15 cellular contexts compared by ENCODE assay signal in the genomic region with DNA sequence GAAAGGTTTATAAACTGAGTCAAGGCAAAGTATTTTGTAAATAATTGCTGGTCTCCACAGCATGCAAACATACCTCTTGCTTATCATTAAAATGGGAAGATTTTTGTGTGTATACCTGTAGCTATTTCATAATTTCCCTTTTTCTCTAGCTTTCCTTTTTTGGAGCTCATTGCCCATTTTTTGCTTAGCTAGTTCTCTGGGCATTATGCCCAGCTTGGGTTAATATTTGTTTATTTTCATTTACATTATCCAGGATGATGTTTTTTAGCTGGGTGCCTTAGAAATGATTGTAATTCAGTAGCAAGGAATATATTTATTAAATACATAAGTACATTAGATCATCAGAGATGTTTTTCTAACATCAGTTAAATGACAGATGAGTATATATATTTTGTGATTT.
DNase-seq lines count a peak whose midpoint lies in the region; ATAC-seq and TF ChIP-seq lines count a peak whose summit lies in the region.
"Had no signal": no experiment of that assay in that cellular context is flagged by ENCODE, and none has a peak within 500 bp of the region (broad histone marks: within the 10 kb centered on the region; RNA-seq: fewer than 3 reads in every experiment).

No MANE protein-coding gene starts in this region.

- no peaks in the 10 kb centered on the region for H3K79me2 ChIP-seq in SU-DHL-6 (ENCODE audit: insufficient read depth, low read length)

- H3K9me2 ChIP-seq in SU-DHL-6 (replicated peaks; ENCODE audit: insufficient read depth, low read length), result no peaks in the 10 kb centered on the region

- peak overlapping the region; percentile 22 for H3K4me2 ChIP-seq in SU-DHL-6 (ENCODE audit: low read depth, low read length, poor library complexity, severe bottlenecking)

- H3K36me3 ChIP-seq in SU-DHL-6 (ENCODE audit: low read length) (0 out of 2 replicates have a peak, but pooled peaks cover 3% of the 10 kb centered on the region), tibial artery (no peaks in the 10 kb centered on the region), gastrocnemius medialis (no peaks in the 10 kb centered on the region)
- H3K36me3 ChIP-seq: SJSA1 had no signal

- H2AFZ ChIP-seq in SU-DHL-6 (ENCODE audit: low read depth, low read length, severe bottlenecking), result peak overlapping the region; percentile 90

- H3F3A ChIP-seq in SU-DHL-6 (ENCODE audit: insufficient read depth), result no peaks in the 10 kb centered on the region

- intact Hi-C loops in tibial artery (cut with DNase I; ENCODE audit: low total_unique reads), result no loop called here
- intact Hi-C loops in gastrocnemius medialis (cut with DNase I; ENCODE audit: low total_unique reads), result no loop called here

- TF ChIP-seq CTCF in SU-DHL-6 (IDR thresholded peaks at IDR 0.05; ENCODE audit: insufficient read depth, low read length, poor library complexity, severe bottlenecking) (no peak), tibial artery (IDR thresholded peaks at IDR 0.05) (no peak), gastrocnemius medialis (IDR thresholded peaks at IDR 0.05 in 4 of 5, conservative IDR thresholded peaks at IDR 0.05 in 1 of 5) (no peak)

- H3K4me1 ChIP-seq in tibial artery (peaks cover 0 to 16% (median 0%) of the 10 kb centered on the region in 4 donors), gastrocnemius medialis (no peaks in the 10 kb centered on the region)
- H3K4me1 ChIP-seq: SJSA1 had no signal

- no peak overlapping the region for H3K4me3 ChIP-seq in SU-DHL-6 (ENCODE audit: insufficient read depth, low read length, poor library complexity, severe bottlenecking)
- H3K4me3 ChIP-seq in tibial artery, result no peak overlapping the region
- no peak overlapping the region for H3K4me3 ChIP-seq in gastrocnemius medialis
- H3K4me3 ChIP-seq: SJSA1 had no signal

- no peak for TF ChIP-seq POLR2A in gastrocnemius medialis (IDR thresholded peaks at IDR 0.05)

- 0 out of 2 replicates have a peak overlapping the region, but pooled peaks have one; percentile 9 for H3K27ac ChIP-seq in SU-DHL-6 (ENCODE audit: low read depth, low read length)
- H3K27ac ChIP-seq in tibial artery, result peak overlapping the region in 1 of 2 donors; percentile 49
- H3K27ac ChIP-seq in gastrocnemius medialis, result no peak overlapping the region
- H3K27ac ChIP-seq: SJSA1 had no signal

- DNase-seq in COR-L47 (lab: John Stamatoyannopoulos, UW) (peak; percentile 32), H4 (ENCODE audit: low spot score) (peak; percentile 4), glomerular visceral epithelial cell (ENCODE audit: extremely low spot score) (peak; percentile 8), tibial artery (no peak), SIG-M5 treated with dmso at 0.1 percent for 504 hours (lab: John Stamatoyannopoulos, UW; ENCODE audit: unreplicated experiment) (no peak), gastrocnemius medialis (no peak)
- DNase-seq: CD8-positive, alpha-beta T cell; EL; HFFc6; MM.1S; NCI-H1436; NCI-H2107; NCI-H774 had no signal

- H3K9ac ChIP-seq in SU-DHL-6 (ENCODE audit: low read length), result no peak overlapping the region

- no peak for ATAC-seq in gastrocnemius medialis
- ATAC-seq: CD8-positive, alpha-beta T cell had no signal

- H3K9me3 ChIP-seq in SU-DHL-6 (ENCODE audit: insufficient read depth, low read length) (peaks cover 10% of the 10 kb centered on the region; the same call in 1 of the 2 replicates), tibial artery (no peaks in the 10 kb centered on the region), gastrocnemius medialis (no peaks in the 10 kb centered on the region)
- H3K9me3 ChIP-seq: SJSA1 had no signal

- no peaks in the 10 kb centered on the region for H3K27me3 ChIP-seq in SU-DHL-6 (ENCODE audit: low read length)
- H3K27me3 ChIP-seq in tibial artery, result no peaks in the 10 kb centered on the region
- H3K27me3 ChIP-seq in gastrocnemius medialis, result no peaks in the 10 kb centered on the region
- H3K27me3 ChIP-seq: SJSA1 had no signal

- in situ Hi-C loops in gastrocnemius medialis (cut with MboI; ENCODE audit: low sequenced_read_pairs in 4 of 4), result no loop called here

- no peaks in the 10 kb centered on the region for H4K20me1 ChIP-seq in SU-DHL-6 (ENCODE audit: low read depth, low read length)

Comparison
In these comparisons a context has a peak if more than half of its experiments do, and no peak if none do; other contexts are left out.
1. DNase-seq: peak in COR-L47 (single experiment), H4 (single experiment) and glomerular visceral epithelial cell (single experiment); none in tibial artery (0 of 2), SIG-M5 treated with dmso at 0.1 percent for 504 hours (single experiment) and gastrocnemius medialis (0 of 2).